Comparison of ENCODE assay signal across 8 cellular contexts in genomic region chr20:5000263-5001173, GRCh38. TPM values are rescaled to one million over a fixed set of nuclear protein-coding genes. Genes with fewer than 3 reads are reported as not detected.
DNase-seq lines count a peak whose midpoint lies in the region; ATAC-seq and TF ChIP-seq lines count a peak whose summit lies in the region.

No MANE protein-coding gene starts in this region.

- H3K9ac ChIP-seq in PC-3 (ENCODE audit: low read length) = peak overlapping the region; percentile 79

- H3K36me3 ChIP-seq in DOHH2 (ENCODE audit: control insufficient read depth, low read length) (peaks cover 3% of the 10 kb centered on the region; the same call in 1 of the 2 replicates), PC-3 (ENCODE audit: low read depth, low read length) (no peaks in the 10 kb centered on the region), left ventricle myocardium inferior (no peaks in the 10 kb centered on the region)

- H3K79me2 ChIP-seq in DOHH2 (ENCODE audit: control insufficient read depth, low read length) (peaks cover 55% of the 10 kb centered on the region), PC-3 (ENCODE audit: low read length) (peaks cover 53% of the 10 kb centered on the region)

- intact Hi-C loops in PC-3 (cut with micrococcal nuclease) = loop anchor here (1.0 kb wide), 1 partner anchor 100 kb away; no protein-coding TSS in a partner anchor
- intact Hi-C loops in left ventricle myocardium inferior (cut with micrococcal nuclease) = no loop called here
- intact Hi-C loops in posterior cingulate gyrus (cut with DNase I) = no loop called here

- peaks cover 6% of the 10 kb centered on the region; the same call in 1 of the 2 replicates for H3K27me3 Mint-ChIP-seq in HFFc6 (ENCODE audit: insufficient read depth)

- TF ChIP-seq CTCF in DOHH2 (IDR thresholded peaks at IDR 0.05; ENCODE audit: low read depth, low read length, poor library complexity, severe bottlenecking) (no peak), HFFc6 (IDR thresholded peaks at IDR 0.05) (no peak), PC-3 (conservative IDR thresholded peaks at IDR 0.05; ENCODE audit: low read depth, low read length) (no peak), left ventricle myocardium inferior (IDR thresholded peaks at IDR 0.05; ENCODE audit: borderline replicate concordance) (no peak)

- H3K4me2 ChIP-seq in DOHH2 (ENCODE audit: low read length) = peak overlapping the region; percentile 96
- peak overlapping the region; percentile 97 for H3K4me2 ChIP-seq in PC-3 (ENCODE audit: low read length)

- H3K4me1 ChIP-seq in DOHH2 (ENCODE audit: control insufficient read depth, low read length) (peaks cover 58% of the 10 kb centered on the region), PC-3 (ENCODE audit: insufficient read depth, low read length) (peaks cover 13% of the 10 kb centered on the region), left ventricle myocardium inferior (peaks cover 18% of the 10 kb centered on the region)

- BruUV-seq in PC-3 (replicated peaks; lab: Mats Ljungman, UMichigan) = no TSS peak

- CTCF ChIA-PET in PC-3 (lab: Charles Lee) = no interaction called here

- DNase-seq in HFFc6 (peak; percentile 15), PC-3 (no peak), amygdala (lab: John Stamatoyannopoulos, UW) (peak in 49 of 56 donors; percentile 10 to 75 (median 43)), left ventricle myocardium inferior (peak; percentile 43), posterior cingulate gyrus (peak; percentile 52 to 96 (median 72))

- POLR2A ChIA-PET in PC-3 (lab: Charles Lee; ENCODE audit: unreplicated experiment) = no interaction called here

- peaks cover 4% of the 10 kb centered on the region; the same call in 1 of the 2 replicates for H3K36me3 Mint-ChIP-seq in HFFc6 (ENCODE audit: low read depth)

- peaks cover 43% of the 10 kb centered on the region for H3K4me1 Mint-ChIP-seq in HFFc6 (ENCODE audit: low read depth)

- peak overlapping the region; percentile 48 for H2AFZ ChIP-seq in PC-3 (ENCODE audit: low read length)

- H3K9me2 ChIP-seq in DOHH2 (replicated peaks; ENCODE audit: control insufficient read depth, low read length) (no peaks in the 10 kb centered on the region), PC-3 (replicated peaks; ENCODE audit: low read length) (no peaks in the 10 kb centered on the region)

- ATAC-seq in PC-3 (peak; percentile 52), GM19455 (IDR thresholded peaks at IDR 0.05; ENCODE audit: unreplicated experiment) (no peak), GM21367 (IDR thresholded peaks at IDR 0.05; ENCODE audit: unreplicated experiment) (no peak)

- H3K27ac ChIP-seq in DOHH2 (ENCODE audit: low read depth, low read length) (peak overlapping the region; percentile 29), PC-3 (ENCODE audit: low read length) (no peak overlapping the region), left ventricle myocardium inferior (replicated peaks) (no peak overlapping the region)

- H3K27ac Mint-ChIP-seq in HFFc6 = peak overlapping the region; percentile 49

- H4K20me1 ChIP-seq in DOHH2 (ENCODE audit: control insufficient read depth, insufficient read depth, low read depth, low read length) (0 out of 2 replicates have a peak, but pooled peaks cover 7% of the 10 kb centered on the region), PC-3 (ENCODE audit: low read length) (peaks cover 14% of the 10 kb centered on the region; the same call in 1 of the 2 replicates)

- H3F3A ChIP-seq in DOHH2 (ENCODE audit: control insufficient read depth, insufficient read depth) (peaks cover 9% of the 10 kb centered on the region), PC-3 (ENCODE audit: low read length, unreplicated experiment) (no peaks in the 10 kb centered on the region)

- peak overlapping the region; percentile 91 for H3K4me3 Mint-ChIP-seq in HFFc6

- H3K9me3 ChIP-seq in DOHH2 (ENCODE audit: control insufficient read depth, insufficient read depth, low read length) (no peaks in the 10 kb centered on the region), PC-3 (ENCODE audit: low read length) (no peaks in the 10 kb centered on the region), left ventricle myocardium inferior (replicated peaks) (no peaks in the 10 kb centered on the region)

- H3K27me3 ChIP-seq in DOHH2 (ENCODE audit: control insufficient read depth, low read length) (no peaks in the 10 kb centered on the region), PC-3 (ENCODE audit: low read length) (no peaks in the 10 kb centered on the region), left ventricle myocardium inferior (ENCODE audit: low read depth) (no peaks in the 10 kb centered on the region)

- H3K4me3 ChIP-seq in DOHH2 (ENCODE audit: low read length) (peak overlapping the region; percentile 94), PC-3 (ENCODE audit: low read length) (peak overlapping the region; percentile 84), left ventricle myocardium inferior (peak overlapping the region; percentile 81)

- no peaks in the 10 kb centered on the region for H3K9me3 Mint-ChIP-seq in HFFc6

RNA-seq across cellular contexts. Expression of gene SLC23A2, which starts 0.8 kb away (rescaled TPM):
- total RNA-seq in HFFc6 (2021; fragmentation: NEBNext Ultra II Directional; extraction: Animal tissue kit (Norgen Biotek cat#: 25700)) = 10 to 100 TPM; 12.5 to 17.2 (median 15.7) TPM
- total RNA-seq in PC-3 (2014; rRNA removed) = 18.3 and 20.2 TPM in 2 replicates
- 6.3 TPM for total RNA-seq in left ventricle myocardium inferior
